20 cellular contexts compared by ENCODE assay signal in the genomic region with DNA sequence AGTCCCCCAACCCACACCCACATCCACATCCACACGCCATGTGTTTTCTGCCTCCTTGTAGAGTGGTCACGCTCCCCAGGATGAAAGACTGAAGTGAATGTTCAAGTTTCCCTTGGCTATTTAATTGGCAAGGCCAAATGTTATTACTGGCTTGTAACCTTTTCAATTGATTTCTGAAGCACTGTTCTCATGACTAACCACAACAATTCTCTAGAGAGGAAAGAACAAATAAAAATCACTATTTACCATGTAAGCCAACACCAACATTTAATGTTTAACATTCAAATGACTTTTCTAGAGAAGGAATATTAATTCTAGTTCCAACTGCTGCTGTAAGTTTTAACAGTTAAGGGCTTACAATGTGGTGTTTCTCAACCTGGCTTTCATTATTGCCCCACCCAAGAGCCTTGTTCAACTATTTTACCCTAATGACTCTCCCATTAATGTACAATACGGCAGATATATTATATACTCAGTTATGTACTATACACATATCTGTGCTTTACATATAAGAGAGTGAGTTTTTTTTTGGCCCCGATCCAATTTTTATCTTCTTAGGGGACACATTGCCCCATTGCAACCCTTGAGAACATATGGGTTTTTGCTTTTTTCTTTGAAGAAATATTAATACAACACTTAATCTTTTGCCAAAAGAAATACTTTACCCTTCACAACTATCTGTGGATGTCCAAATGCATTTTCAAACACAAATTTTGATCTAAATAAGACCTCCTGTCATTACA. TPM values are rescaled to one million over a fixed set of nuclear protein-coding genes. Genes with fewer than 3 reads are reported as not detected.
DNase-seq lines count a peak whose midpoint lies in the region; TF ChIP-seq lines count a peak whose summit lies in the region.
"Had no signal": no experiment of that assay in that cellular context is flagged by ENCODE, and none has a peak within 500 bp of the region (broad histone marks: within the 10 kb centered on the region; RNA-seq: fewer than 3 reads in every experiment).

No MANE protein-coding gene starts in this region.

- H3K27me3 ChIP-seq in suprapubic skin (no peaks in the 10 kb centered on the region), osteoblast (ENCODE audit: insufficient read depth, low read length) (no peaks in the 10 kb centered on the region)
- H3K27me3 ChIP-seq: gastrocnemius medialis had no signal

- peaks cover 12% of the 10 kb centered on the region for H3K36me3 Mint-ChIP-seq in activated naive CD8-positive, alpha-beta T cell
- peaks cover 12% of the 10 kb centered on the region for H3K36me3 Mint-ChIP-seq in activated naive CD8-positive, alpha-beta T cell treated with anti-CD3 and anti-CD28 coated beads for 36 hours
- peaks cover 24% of the 10 kb centered on the region for H3K36me3 Mint-ChIP-seq in activated T-helper 2 cell treated with anti-CD3 and anti-CD28 coated beads, Interferon-gamma antibody, Interleukin-2, Interleukin-4, amounts not matched to agents 10 μg/mL and 5 μg/mL and 100 μg/mL, durations not matched to agents 14 hours and 24 hours and 36 hours (ENCODE audit: low read depth)

- WGBS in suprapubic skin: 43% methylated on average over 4 of the region's 4 CpGs

- no peaks in the 10 kb centered on the region for H4K20me1 ChIP-seq in osteoblast (ENCODE audit: insufficient read depth, low read length)

- H3K27me3 Mint-ChIP-seq in activated naive CD8-positive, alpha-beta T cell: no peaks in the 10 kb centered on the region
- H3K27me3 Mint-ChIP-seq in activated naive CD8-positive, alpha-beta T cell treated with anti-CD3 and anti-CD28 coated beads for 36 hours: no peaks in the 10 kb centered on the region
- H3K27me3 Mint-ChIP-seq in activated T-helper 2 cell treated with anti-CD3 and anti-CD28 coated beads, Interferon-gamma antibody, Interleukin-2, Interleukin-4, amounts not matched to agents 10 μg/mL and 5 μg/mL and 100 μg/mL, durations not matched to agents 14 hours and 24 hours and 36 hours (ENCODE audit: low read depth): no peaks in the 10 kb centered on the region
- H3K27me3 Mint-ChIP-seq: stimulated activated naive CD8-positive, alpha-beta T cell treated with anti-CD3 and anti-CD28 coated beads, Interleukin-15, amount 100 ng/mL, for 72 hours had no signal

- H3K9me3 Mint-ChIP-seq in activated naive CD8-positive, alpha-beta T cell (ENCODE audit: low read depth): no peaks in the 10 kb centered on the region
- no peaks in the 10 kb centered on the region for H3K9me3 Mint-ChIP-seq in activated naive CD8-positive, alpha-beta T cell treated with anti-CD3 and anti-CD28 coated beads for 36 hours
- H3K9me3 Mint-ChIP-seq in activated T-helper 2 cell treated with anti-CD3 and anti-CD28 coated beads, Interferon-gamma antibody, Interleukin-2, Interleukin-4, amounts not matched to agents 10 μg/mL and 5 μg/mL and 100 μg/mL, durations not matched to agents 14 hours and 24 hours and 36 hours: no peaks in the 10 kb centered on the region
- H3K9me3 Mint-ChIP-seq: endodermal cell; stimulated activated naive CD8-positive, alpha-beta T cell treated with anti-CD3 and anti-CD28 coated beads, Interleukin-15, amount 100 ng/mL, for 72 hours had no signal

- peak overlapping the region; percentile 6 for H3K27ac ChIP-seq in suprapubic skin
- H3K27ac ChIP-seq in osteoblast (ENCODE audit: low read depth, low read length): no peak overlapping the region
- H3K27ac ChIP-seq: gastrocnemius medialis, RWPE1 had no signal

- no peak overlapping the region for H3K4me2 ChIP-seq in osteoblast (ENCODE audit: insufficient read depth, low read length)

- peaks cover 14% of the 10 kb centered on the region for H3K36me3 ChIP-seq in suprapubic skin
- peaks cover 3% of the 10 kb centered on the region for H3K36me3 ChIP-seq in osteoblast (ENCODE audit: insufficient read depth, low read length)

- H3K4me1 ChIP-seq in suprapubic skin (peaks cover 19% of the 10 kb centered on the region), osteoblast (ENCODE audit: insufficient read depth, low read length) (no peaks in the 10 kb centered on the region)

- H3K4me3 Mint-ChIP-seq in activated naive CD8-positive, alpha-beta T cell: no peak overlapping the region
- H3K4me3 Mint-ChIP-seq in activated naive CD8-positive, alpha-beta T cell treated with anti-CD3 and anti-CD28 coated beads for 36 hours: no peak overlapping the region
- H3K4me3 Mint-ChIP-seq in activated T-helper 2 cell treated with anti-CD3 and anti-CD28 coated beads, Interferon-gamma antibody, Interleukin-2, Interleukin-4, amounts not matched to agents 10 μg/mL and 5 μg/mL and 100 μg/mL, durations not matched to agents 14 hours and 24 hours and 36 hours (ENCODE audit: low read depth): no peak overlapping the region
- H3K4me3 Mint-ChIP-seq: endodermal cell; stimulated activated naive CD8-positive, alpha-beta T cell treated with anti-CD3 and anti-CD28 coated beads, Interleukin-15, amount 100 ng/mL, for 72 hours had no signal

- H3K9me3 ChIP-seq in suprapubic skin (no peaks in the 10 kb centered on the region), osteoblast (ENCODE audit: low read depth, low read length) (no peaks in the 10 kb centered on the region)
- H3K9me3 ChIP-seq: gastrocnemius medialis had no signal

- TF ChIP-seq POLR2A in suprapubic skin (IDR thresholded peaks at IDR 0.05): no peak

- DNase-seq in activated naive CD8-positive, alpha-beta T cell treated with anti-CD3 and anti-CD28 coated beads for 36 hours: no peak
- DNase-seq in NCI-H345 (lab: John Stamatoyannopoulos, UW) (peak; percentile 37), fibroblast of gingiva (ENCODE audit: low read depth) (peak; percentile 82), suprapubic skin (ENCODE audit: low spot score in 2 of 2) (no peak), NCI-H2081 treated with DMSO at 0.1 percent for 48 hours (lab: John Stamatoyannopoulos, UW) (no peak), osteoblast (ENCODE audit: insufficient read length, low spot score, missing footprints) (no peak)
- no peak for DNase-seq in activated T-helper 2 cell treated with anti-CD3 and anti-CD28 coated beads, Interferon-gamma antibody, Interleukin-2, Interleukin-4, amounts not matched to agents 10 μg/mL and 5 μg/mL and 100 μg/mL, durations not matched to agents 14 hours and 24 hours and 36 hours (ENCODE audit: low spot score)
- DNase-seq: activated CD4-positive, alpha-beta T cell treated with anti-CD3 and anti-CD28 coated beads, Interleukin-2, amount 50 U/mL, for 48 hours; activated T-cell treated with anti-CD3 and anti-CD28 coated beads, Interleukin-2, amount 50 U/mL, for 48 hours; cerebellar nuclear complex; COR-L47; endodermal cell; gastrocnemius medialis; GOT3; NCI-H1694; NK-92 treated with Interleukin-12 subunit alpha and Interleukin-12 subunit beta, amount 100 ng/mL, for 24 hours; stimulated activated naive CD8-positive, alpha-beta T cell treated with anti-CD3 and anti-CD28 coated beads, Interleukin-15, amount 100 ng/mL, for 72 hours had no signal

- H3K4me3 ChIP-seq in suprapubic skin (no peak overlapping the region), osteoblast (ENCODE audit: insufficient read depth, low read length) (no peak overlapping the region)
- H3K4me3 ChIP-seq: gastrocnemius medialis, lung had no signal

- no peak overlapping the region for H2AFZ ChIP-seq in osteoblast (ENCODE audit: low read length)

- H3K4me1 Mint-ChIP-seq in activated naive CD8-positive, alpha-beta T cell (ENCODE audit: low read depth): no peaks in the 10 kb centered on the region
- H3K4me1 Mint-ChIP-seq in activated naive CD8-positive, alpha-beta T cell treated with anti-CD3 and anti-CD28 coated beads for 36 hours: peaks cover 2% of the 10 kb centered on the region
- no peaks in the 10 kb centered on the region for H3K4me1 Mint-ChIP-seq in activated T-helper 2 cell treated with anti-CD3 and anti-CD28 coated beads, Interferon-gamma antibody, Interleukin-2, Interleukin-4, amounts not matched to agents 10 μg/mL and 5 μg/mL and 100 μg/mL, durations not matched to agents 14 hours and 24 hours and 36 hours (ENCODE audit: low read depth)

- intact Hi-C loops in activated T-helper 2 cell treated with anti-CD3 and anti-CD28 coated beads, Interferon-gamma antibody, Interleukin-2, Interleukin-4, amounts not matched to agents 10 μg/mL and 5 μg/mL and 100 μg/mL, durations not matched to agents 14 hours and 24 hours and 36 hours (cut with micrococcal nuclease): no loop called here

- no peaks in the 10 kb centered on the region for H3K79me2 ChIP-seq in osteoblast (ENCODE audit: insufficient read depth, low read length)

- peak overlapping the region; percentile 55 for H3K27ac Mint-ChIP-seq in activated naive CD8-positive, alpha-beta T cell
- H3K27ac Mint-ChIP-seq in activated naive CD8-positive, alpha-beta T cell treated with anti-CD3 and anti-CD28 coated beads for 36 hours: no peak overlapping the region
- no peak overlapping the region for H3K27ac Mint-ChIP-seq in activated T-helper 2 cell treated with anti-CD3 and anti-CD28 coated beads, Interferon-gamma antibody, Interleukin-2, Interleukin-4, amounts not matched to agents 10 μg/mL and 5 μg/mL and 100 μg/mL, durations not matched to agents 14 hours and 24 hours and 36 hours
- H3K27ac Mint-ChIP-seq: endodermal cell had no signal

- no peak for TF ChIP-seq EP300 in suprapubic skin (IDR thresholded peaks at IDR 0.05)

- TF ChIP-seq CTCF in suprapubic skin (IDR thresholded peaks at IDR 0.05) (no peak), osteoblast (IDR thresholded peaks at IDR 0.05; ENCODE audit: extremely low read depth, low read depth, low read length) (no peak)

RNA-seq across cellular contexts. Expression of gene RELL1, which starts 46.5 kb away (rescaled TPM):
- total RNA-seq in activated naive CD8-positive, alpha-beta T cell treated with anti-CD3 and anti-CD28 coated beads for 36 hours: 10 to 100 TPM; 16.6 to 16.7 TPM
- total RNA-seq in suprapubic skin (10 to 100 TPM; 56.6 to 88.2 (median 66.7) TPM), osteoblast (61.2 and 64.5 TPM in 2 replicates)
- total RNA-seq in activated T-helper 2 cell treated with anti-CD3 and anti-CD28 coated beads, Interferon-gamma antibody, Interleukin-2, Interleukin-4, amounts not matched to agents 10 μg/mL and 5 μg/mL and 100 μg/mL, durations not matched to agents 14 hours and 24 hours and 36 hours: 19.3 and 22.2 TPM in 2 replicates

Comparison
In these comparisons a context has a peak if more than half of its experiments do, and no peak if none do; other contexts are left out.
1. DNase-seq: peak in NCI-H345 (single experiment) and fibroblast of gingiva (single experiment); none in activated naive CD8-positive, alpha-beta T cell treated with anti-CD3 and anti-CD28 coated beads for 36 hours (single experiment), suprapubic skin (0 of 2), NCI-H2081 treated with DMSO at 0.1 percent for 48 hours (single experiment), activated T-helper 2 cell treated with anti-CD3 and anti-CD28 coated beads, Interferon-gamma antibody, Interleukin-2, Interleukin-4, amounts not matched to agents 10 μg/mL and 5 μg/mL and 100 μg/mL, durations not matched to agents 14 hours and 24 hours and 36 hours (single experiment) and osteoblast (single experiment).